ENCODE assay signal across 15 cellular contexts in the genomic region with DNA sequence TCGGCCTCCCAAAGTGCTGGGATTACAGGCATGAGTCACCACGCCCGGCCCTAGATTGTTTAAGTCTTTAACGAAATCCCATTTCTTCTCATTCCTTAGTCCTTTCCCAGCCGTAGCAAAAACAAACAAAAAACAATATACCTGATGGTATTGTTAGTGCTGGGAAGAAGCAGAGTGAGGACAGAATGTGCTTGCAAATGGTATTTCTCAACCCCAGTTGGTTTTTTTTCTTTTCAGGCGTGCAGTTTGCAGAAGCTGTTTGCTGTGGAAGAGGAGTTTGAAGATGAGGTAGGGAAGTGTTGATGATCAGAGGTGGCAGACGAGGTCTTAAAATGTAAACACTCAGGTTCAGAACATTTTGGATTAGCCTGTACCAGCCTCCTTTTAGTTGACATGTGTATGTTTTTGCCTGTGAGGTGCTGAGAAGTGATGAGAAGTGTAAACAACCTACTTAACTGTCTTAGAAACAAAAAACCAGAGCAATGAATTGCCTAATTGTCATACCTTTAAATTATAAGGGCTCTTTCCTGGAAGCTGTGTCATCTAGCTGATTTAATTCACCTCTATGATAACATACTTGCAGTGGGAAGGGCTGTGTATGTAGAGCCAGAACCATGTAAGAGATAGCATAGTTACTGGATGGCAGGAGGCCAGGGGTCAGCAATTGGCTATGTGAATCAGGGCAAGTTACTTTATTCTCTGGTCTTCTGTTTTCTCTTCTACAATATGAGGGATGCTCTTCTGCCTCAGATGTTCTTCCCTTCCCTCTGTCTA. TPM values are rescaled to one million over a fixed set of nuclear protein-coding genes. Genes with fewer than 3 reads are reported as not detected.
DNase-seq lines count a peak whose midpoint lies in the region; ATAC-seq, FAIRE-seq and TF ChIP-seq lines count a peak whose summit lies in the region.
"Had no signal": no experiment of that assay in that cellular context is flagged by ENCODE, and none has a peak within 500 bp of the region (broad histone marks: within the 10 kb centered on the region; RNA-seq: fewer than 3 reads in every experiment).

No MANE protein-coding gene starts in this region.

- H3K4me2 ChIP-seq in PC-9 = no peak overlapping the region

- intact Hi-C loops in PC-9 (cut with micrococcal nuclease; ENCODE audit: unreplicated experiment) = no loop called here
- intact Hi-C loops in activated CD8-positive, alpha-beta T cell treated with anti-CD3 and anti-CD28 coated beads for 36 hours (cut with micrococcal nuclease) = no loop called here

- BruUV-seq in PC-9 (replicated peaks; lab: Mats Ljungman, UMichigan) = no TSS peak

- no peak overlapping the region for H3K4me3 Mint-ChIP-seq in activated CD8-positive, alpha-beta T cell treated with anti-CD3 and anti-CD28 coated beads for 36 hours
- H3K4me3 Mint-ChIP-seq: activated naive CD8-positive, alpha-beta T cell treated with anti-CD3 and anti-CD28 coated beads, Interleukin-2, amount 50 U/mL, for 24 hours; dendritic cell treated with granulocyte-macrophage colony-stimulating factor and Interleukin-4, amounts not matched to agents 40 ng/mL and 50 ng/mL, for 4 days; stimulated activated effector memory CD8-positive, alpha-beta T cell treated with anti-CD3 and anti-CD28 coated beads, Interleukin-12 subunit alpha, Interleukin-12 subunit beta, amount 100 ng/mL, for 72 hours had no signal

- H3K36me3 Mint-ChIP-seq in activated CD8-positive, alpha-beta T cell treated with anti-CD3 and anti-CD28 coated beads for 36 hours (ENCODE audit: low read depth) = peaks cover 29% of the 10 kb centered on the region

- no peaks in the 10 kb centered on the region for H3K9me2 ChIP-seq in PC-9 (ENCODE audit: insufficient read depth)

- FAIRE-seq in bronchial epithelial cell (lab: Jason Lieb, UNC) = no peak
- FAIRE-seq: kidney had no signal

- in situ Hi-C loops in Caki2 (cut with HindIII; ENCODE audit: low pct_unique_long_range_greater_than_20kb, low sequenced_read_pairs) = no loop called here

- H3K27me3 ChIP-seq in bronchial epithelial cell (ENCODE audit: control insufficient read depth, insufficient read depth, low read length) (no peaks in the 10 kb centered on the region), PC-9 (ENCODE audit: insufficient read depth, low read depth) (no peaks in the 10 kb centered on the region)

- peaks cover 4% of the 10 kb centered on the region; the same call in 1 of the 2 replicates for H3F3A ChIP-seq in PC-9 (ENCODE audit: insufficient read depth, low read depth)

- peaks cover 6% of the 10 kb centered on the region for H3K4me1 Mint-ChIP-seq in activated CD8-positive, alpha-beta T cell treated with anti-CD3 and anti-CD28 coated beads for 36 hours (ENCODE audit: low read depth)

- POLR2A ChIA-PET in PC-9 (lab: Charles Lee; ENCODE audit: unreplicated experiment) = no interaction called here
- POLR2A ChIA-PET in activated CD8-positive, alpha-beta T cell treated with anti-CD3 and anti-CD28 coated beads for 36 hours (lab: Charles Lee) = interaction anchor here (0.6 to 1.1 kb wide), 5 partner anchors 14 to 235 kb away, joined by 3 to 4 read pairs (median 3); a partner anchor contains a TSS

- no peak overlapping the region for H3K4me3 ChIP-seq in bronchial epithelial cell (ENCODE audit: low read depth, low read length)
- no peak overlapping the region for H3K4me3 ChIP-seq in PC-9

- no peak for ATAC-seq in activated CD8-positive, alpha-beta T cell treated with anti-CD3 and anti-CD28 coated beads for 36 hours
- ATAC-seq: activated naive CD8-positive, alpha-beta T cell treated with anti-CD3 and anti-CD28 coated beads, Interleukin-2, amount 50 U/mL, for 24 hours; stimulated activated effector memory CD8-positive, alpha-beta T cell treated with anti-CD3 and anti-CD28 coated beads, Interleukin-12 subunit alpha, Interleukin-12 subunit beta, amount 100 ng/mL, for 72 hours had no signal

- no peaks in the 10 kb centered on the region for H3K9me3 ChIP-seq in PC-9 (ENCODE audit: insufficient read depth, low read depth)

- CTCF ChIA-PET in PC-9 (lab: Charles Lee) = no interaction called here
- CTCF ChIA-PET in activated CD8-positive, alpha-beta T cell treated with anti-CD3 and anti-CD28 coated beads for 36 hours (lab: Charles Lee) = interaction anchor here (0.8 to 2.0 kb wide), 2 partner anchors 23 to 205 kb away, joined by 3 to 4 read pairs; no protein-coding TSS in a partner anchor

- H3K36me3 ChIP-seq in bronchial epithelial cell (ENCODE audit: control insufficient read depth, insufficient read depth, low read length) (no peaks in the 10 kb centered on the region), PC-9 (ENCODE audit: low read depth) (no peaks in the 10 kb centered on the region; the same call in 1 of the 2 replicates)

- H4K20me1 ChIP-seq in PC-9 (ENCODE audit: insufficient read depth) = no peaks in the 10 kb centered on the region; the same call in 1 of the 2 replicates

- DNase-seq in Caki2 (ENCODE audit: low read depth) (peak; percentile 35), bronchial epithelial cell (ENCODE audit: low read depth) (peak; percentile 28), iris pigment epithelial cell (ENCODE audit: low read depth) (peak; percentile 88), PC-9 (no peak)
- no peak for DNase-seq in activated CD8-positive, alpha-beta T cell treated with anti-CD3 and anti-CD28 coated beads for 36 hours
- no peak for DNase-seq in activated effector memory CD4-positive, alpha-beta T cell treated with Interleukin-2 at 50 U/mL for 16 hours
- DNase-seq: activated CD4-positive, CD25-positive, alpha-beta regulatory T cell treated with anti-CD3 and anti-CD28 coated beads, Interleukin-2, amount 50 U/mL, for 72 hours; activated naive CD8-positive, alpha-beta T cell treated with anti-CD3 and anti-CD28 coated beads, Interleukin-2, amount 50 U/mL, for 24 hours; AML-193; kidney; NCI-H1092; T-helper 1 cell had no signal

- TF ChIP-seq CTCF in bronchial epithelial cell (IDR thresholded peaks at IDR 0.05; ENCODE audit: insufficient read depth, low read length, severe bottlenecking) (no peak), PC-9 (conservative IDR thresholded peaks at IDR 0.05) (no peak)
- TF ChIP-seq CTCF in activated CD8-positive, alpha-beta T cell treated with anti-CD3 and anti-CD28 coated beads for 36 hours (IDR thresholded peaks at IDR 0.05) = no peak

- no peak overlapping the region for H3K27ac ChIP-seq in PC-9

- H3K4me1 ChIP-seq in PC-9 (replicated peaks; ENCODE audit: insufficient read depth) = peaks cover 13% of the 10 kb centered on the region

- H3K79me2 ChIP-seq in PC-9 (ENCODE audit: low read depth) = peaks cover 28% of the 10 kb centered on the region

- H3K27ac Mint-ChIP-seq in activated CD8-positive, alpha-beta T cell treated with anti-CD3 and anti-CD28 coated beads for 36 hours = no peak overlapping the region
- H3K27ac Mint-ChIP-seq: activated naive CD8-positive, alpha-beta T cell treated with anti-CD3 and anti-CD28 coated beads, Interleukin-2, amount 50 U/mL, for 24 hours; stimulated activated effector memory CD8-positive, alpha-beta T cell treated with anti-CD3 and anti-CD28 coated beads, Interleukin-12 subunit alpha, Interleukin-12 subunit beta, amount 100 ng/mL, for 72 hours had no signal

- no peak overlapping the region for H2AFZ ChIP-seq in PC-9

- no peaks in the 10 kb centered on the region for H3K9me3 Mint-ChIP-seq in activated CD8-positive, alpha-beta T cell treated with anti-CD3 and anti-CD28 coated beads for 36 hours
- H3K9me3 Mint-ChIP-seq: activated naive CD8-positive, alpha-beta T cell treated with anti-CD3 and anti-CD28 coated beads, Interleukin-2, amount 50 U/mL, for 24 hours; dendritic cell treated with granulocyte-macrophage colony-stimulating factor and Interleukin-4, amounts not matched to agents 40 ng/mL and 50 ng/mL, for 4 days; stimulated activated effector memory CD8-positive, alpha-beta T cell treated with anti-CD3 and anti-CD28 coated beads, Interleukin-12 subunit alpha, Interleukin-12 subunit beta, amount 100 ng/mL, for 72 hours had no signal

- H3K27me3 Mint-ChIP-seq in activated CD8-positive, alpha-beta T cell treated with anti-CD3 and anti-CD28 coated beads for 36 hours = no peaks in the 10 kb centered on the region
- H3K27me3 Mint-ChIP-seq: activated naive CD8-positive, alpha-beta T cell treated with anti-CD3 and anti-CD28 coated beads, Interleukin-2, amount 50 U/mL, for 24 hours; dendritic cell treated with granulocyte-macrophage colony-stimulating factor and Interleukin-4, amounts not matched to agents 40 ng/mL and 50 ng/mL, for 4 days had no signal

RNA-seq across cellular contexts. Expression of a gene that starts 3.4 kb away (rescaled TPM):
- 3.0 and 5.7 TPM in 2 replicates for total RNA-seq in Caki2 (2014; rRNA removed; shearing (Covaris generic); ENCODE audit: low replicate concordance)
- total RNA-seq in bronchial epithelial cell (0.26 and 0.64 TPM in 2 replicates), PC-9 (2021) (14.5 and 15.7 TPM in 2 replicates)
- total RNA-seq in activated CD8-positive, alpha-beta T cell treated with anti-CD3 and anti-CD28 coated beads for 36 hours = 10 to 100 TPM; 16.8 to 17.9 TPM

RNA-seq across cellular contexts. Expression of a gene that starts 21.7 kb away (rescaled TPM):
- 30.9 and 38.0 TPM in 2 replicates for total RNA-seq in Caki2 (2014; rRNA removed; shearing (Covaris generic); ENCODE audit: low replicate concordance)
- total RNA-seq in bronchial epithelial cell (18.4 TPM in 2 replicates), PC-9 (2021) (24.0 and 40.5 TPM in 2 replicates)
- 10 to 100 TPM; 19.1 to 19.3 TPM for total RNA-seq in activated CD8-positive, alpha-beta T cell treated with anti-CD3 and anti-CD28 coated beads for 36 hours

RNA-seq across cellular contexts. Expression of a gene that starts 25.4 kb away (rescaled TPM):
- total RNA-seq in Caki2 (2014; rRNA removed; shearing (Covaris generic); ENCODE audit: low replicate concordance) = not detected in 2 replicates
- total RNA-seq in bronchial epithelial cell = not detected in 2 replicates
- total RNA-seq in PC-9 (2021) = not detected in 2 replicates
- total RNA-seq in activated CD8-positive, alpha-beta T cell treated with anti-CD3 and anti-CD28 coated beads for 36 hours = under 1 TPM; 0.18 to 0.27 TPM
- total RNA-seq: renal cortical epithelial cell had no signal

RNA-seq across cellular contexts. Expression of a gene that starts 41.6 kb away (rescaled TPM):
- 37.5 and 66.0 TPM in 2 replicates for total RNA-seq in Caki2 (2014; rRNA removed; shearing (Covaris generic); ENCODE audit: low replicate concordance)
- total RNA-seq in bronchial epithelial cell (20.3 and 25.6 TPM in 2 replicates), PC-9 (2021) (39.2 and 45.5 TPM in 2 replicates)
- 10 to 100 TPM; 17.5 TPM for total RNA-seq in activated CD8-positive, alpha-beta T cell treated with anti-CD3 and anti-CD28 coated beads for 36 hours

RNA-seq across cellular contexts. Expression of a gene that starts 54.5 kb away (rescaled TPM):
- 19.9 and 28.8 TPM in 2 replicates for total RNA-seq in Caki2 (2014; rRNA removed; shearing (Covaris generic); ENCODE audit: low replicate concordance)
- total RNA-seq in bronchial epithelial cell (32.4 and 46.3 TPM in 2 replicates), PC-9 (2021) (59.3 and 87.4 TPM in 2 replicates)
- 10 to 100 TPM; 58.1 to 62.3 TPM for total RNA-seq in activated CD8-positive, alpha-beta T cell treated with anti-CD3 and anti-CD28 coated beads for 36 hours

Comparison
In these comparisons a context has a peak if more than half of its experiments do, and no peak if none do; other contexts are left out.
1. DNase-seq: peak in Caki2 (single experiment), bronchial epithelial cell (single experiment) and iris pigment epithelial cell (single experiment); none in PC-9 (0 of 2), activated CD8-positive, alpha-beta T cell treated with anti-CD3 and anti-CD28 coated beads for 36 hours (single experiment) and activated effector memory CD4-positive, alpha-beta T cell treated with Interleukin-2 at 50 U/mL for 16 hours (single experiment).